ENCODE assay signal across 8 cellular contexts in genomic region chr1:151281225-151281968, GRCh38. TPM values are rescaled to one million over a fixed set of nuclear protein-coding genes. Genes with fewer than 3 reads are reported as not detected.
A peak's percentile ranks its signal among the peaks of the same experiment; 100 is the strongest.
DNase-seq lines count a peak whose midpoint lies in the region; ATAC-seq and TF ChIP-seq lines count a peak whose summit lies in the region.

No MANE protein-coding gene starts in this region.

- H2AFZ ChIP-seq in parathyroid adenoma: peak overlapping the region; percentile 93

- TF ChIP-seq CTCF in GM12864 (IDR thresholded peaks at IDR 0.05; ENCODE audit: low read depth, low read length, missing control alignments) (no peak), cardiac muscle cell (IDR thresholded peaks at IDR 0.05; ENCODE audit: low read depth, low read length) (no peak), parathyroid adenoma (IDR thresholded peaks at IDR 0.05) (peak; percentile 37), tibial nerve (IDR thresholded peaks at IDR 0.05) (peak; percentile 35 to 80 (median 57))

- TF ChIP-seq EP300 in tibial nerve (IDR thresholded peaks at IDR 0.05): peak; percentile 71 to 97

- DNase-seq in GM12864 (ENCODE audit: low read depth): peak; percentile 92
- DNase-seq in NCI-H1417 treated with DMSO at 0.1 percent for 48 hours (lab: John Stamatoyannopoulos, UW): peak; percentile 85
- DNase-seq in SW 1271 (lab: John Stamatoyannopoulos, UW): peak; percentile 88 to 90
- DNase-seq in adipocyte (ENCODE audit: low read depth): peak; percentile 98
- DNase-seq in cardiac muscle cell (ENCODE audit: low read depth in 1 of 2, low spot score in 1 of 2): peak; percentile 96 to 99
- DNase-seq in tibial nerve (ENCODE audit: low spot score in 2 of 2): peak; percentile 95 to 96

- H3K4me3 ChIP-seq in GM12864 (ENCODE audit: low read depth, low read length): peak overlapping the region; percentile 89
- H3K4me3 ChIP-seq in adipocyte (ENCODE audit: low read length): peak overlapping the region; percentile 93
- peak overlapping the region; percentile 69 for H3K4me3 ChIP-seq in cardiac muscle cell
- H3K4me3 ChIP-seq in parathyroid adenoma (ENCODE audit: low read depth, low read length): peak overlapping the region; percentile 100
- H3K4me3 ChIP-seq in tibial nerve: peak overlapping the region; percentile 62 to 96 (median 92)

- peak; percentile 28 to 58 for TF ChIP-seq POLR2A in tibial nerve (IDR thresholded peaks at IDR 0.05)

- H3K27me3 ChIP-seq in adipocyte (replicated peaks; ENCODE audit: control insufficient read depth, insufficient read depth, low read length) (no peaks in the 10 kb centered on the region), cardiac muscle cell (no peaks in the 10 kb centered on the region), parathyroid adenoma (ENCODE audit: control insufficient read depth, insufficient read depth, low read length) (no peaks in the 10 kb centered on the region), tibial nerve (no peaks in the 10 kb centered on the region)

- no peaks in the 10 kb centered on the region for H3K9me3 ChIP-seq in adipocyte (ENCODE audit: control insufficient read depth, low read length)
- no peaks in the 10 kb centered on the region for H3K9me3 ChIP-seq in cardiac muscle cell (ENCODE audit: low read depth)
- H3K9me3 ChIP-seq in parathyroid adenoma (ENCODE audit: control insufficient read depth, low read length): no peaks in the 10 kb centered on the region
- no peaks in the 10 kb centered on the region for H3K9me3 ChIP-seq in tibial nerve

- H3K4me1 ChIP-seq in adipocyte (ENCODE audit: control insufficient read depth, insufficient read depth, low read length) (peaks cover 10% of the 10 kb centered on the region), cardiac muscle cell (ENCODE audit: low read depth) (peaks cover 10% of the 10 kb centered on the region), parathyroid adenoma (peaks cover 4% of the 10 kb centered on the region), tibial nerve (peaks cover 0 to 20% (median 13%) of the 10 kb centered on the region in 4 donors)

- H3K9ac ChIP-seq in adipocyte (ENCODE audit: low read length) (peak overlapping the region; percentile 85), parathyroid adenoma (no peak overlapping the region)

- H3K36me3 ChIP-seq in adipocyte (ENCODE audit: control insufficient read depth, insufficient read depth, low read length, severe bottlenecking): peaks cover 9% of the 10 kb centered on the region
- H3K36me3 ChIP-seq in cardiac muscle cell: peaks cover 5% of the 10 kb centered on the region
- no peaks in the 10 kb centered on the region for H3K36me3 ChIP-seq in parathyroid adenoma (ENCODE audit: control insufficient read depth, insufficient read depth, low read length)
- peaks cover 0 to 10% (median 3%) of the 10 kb centered on the region in 3 donors for H3K36me3 ChIP-seq in tibial nerve

- peaks cover 5% of the 10 kb centered on the region for H3K79me2 ChIP-seq in parathyroid adenoma

- peak overlapping the region; percentile 100 for H3K4me2 ChIP-seq in parathyroid adenoma (ENCODE audit: low read length)

- ATAC-seq in HG02763 (IDR thresholded peaks at IDR 0.05; ENCODE audit: unreplicated experiment): peak; percentile 46

- peak overlapping the region; percentile 98 for H3K27ac ChIP-seq in cardiac muscle cell
- peak overlapping the region; percentile 100 for H3K27ac ChIP-seq in parathyroid adenoma
- peak overlapping the region; percentile 96 to 100 (median 98) for H3K27ac ChIP-seq in tibial nerve

- WGBS in tibial nerve, 2 donors: 0% methylated on average over 41 to 45 of the region's 48 CpGs

RNA-seq across cellular contexts. Expression of gene ZNF687, which starts 0.7 kb away (rescaled TPM):
- total RNA-seq in cardiac muscle cell (31.9 and 48.5 TPM in 2 replicates), tibial nerve (10 to 100 TPM; 21.1 to 35.3 (median 27.1) TPM)
- 3.6 and 5.4 TPM in 2 replicates for polyA plus RNA-seq in cardiac muscle cell

RNA-seq across cellular contexts. Expression of gene PSMD4, which starts 26.9 kb away (rescaled TPM):
- total RNA-seq in cardiac muscle cell (140 and 199 TPM in 2 replicates), tibial nerve (100 to 1,000 TPM; 112 to 153 (median 120) TPM)
- polyA plus RNA-seq in cardiac muscle cell: 246 and 277 TPM in 2 replicates

RNA-seq across cellular contexts. Expression of gene PI4KB, which starts 45.8 kb away (rescaled TPM):
- total RNA-seq in cardiac muscle cell (35.7 and 53.5 TPM in 2 replicates), tibial nerve (100 to 1,000 TPM in 1 of 4 donors, 10 to 100 TPM in 3; 69.9 to 100 (median 72.3) TPM)
- 46.0 and 62.6 TPM in 2 replicates for polyA plus RNA-seq in cardiac muscle cell

Comparison
In these comparisons a context has a peak if more than half of its experiments do, and no peak if none do; other contexts are left out.
1. Peak in every context shown above with its lines: DNase-seq, ATAC-seq, H3K4me3 ChIP-seq and H3K27ac ChIP-seq.
2. CTCF ChIP-seq: peak in parathyroid adenoma (single experiment) and tibial nerve (5 of 5); none in GM12864 (single experiment) and cardiac muscle cell (single experiment).